In genomic region chr7:55409474-55410225, GRCh38 we compare ENCODE assay signal across 8 cellular contexts. TPM values are rescaled to one million over a fixed set of nuclear protein-coding genes. Genes with fewer than 3 reads are reported as not detected.
A peak's percentile ranks its signal among the peaks of the same experiment; 100 is the strongest.
DNase-seq lines count a peak whose midpoint lies in the region; ATAC-seq and TF ChIP-seq lines count a peak whose summit lies in the region.

No MANE protein-coding gene starts in this region.

- TF ChIP-seq CTCF in nephron (IDR thresholded peaks at IDR 0.05; ENCODE audit: unreplicated experiment in 3 of 3): no peak

- H3K4me3 Mint-ChIP-seq in nephron (no peak overlapping the region), T-helper 17 cell (no peak overlapping the region)
- H3K4me3 Mint-ChIP-seq in activated CD4-positive, alpha-beta T cell treated with anti-CD3 and anti-CD28 coated beads, Interleukin-2, amount 10 ng/mL, durations not matched to agents 24 days and 14 days: no peak overlapping the region

- ATAC-seq in HG03108 (IDR thresholded peaks at IDR 0.05; ENCODE audit: unreplicated experiment) (peak; percentile 48), T-helper 17 cell (no peak)

- peaks cover 4% of the 10 kb centered on the region for H3K4me1 Mint-ChIP-seq in nephron
- no peaks in the 10 kb centered on the region for H3K4me1 Mint-ChIP-seq in activated CD4-positive, alpha-beta T cell treated with anti-CD3 and anti-CD28 coated beads, Interleukin-2, amount 10 ng/mL, durations not matched to agents 24 days and 14 days
- no peaks in the 10 kb centered on the region for H3K4me1 Mint-ChIP-seq in T-helper 17 cell

- intact Hi-C loops in activated CD4-positive, alpha-beta T cell treated with anti-CD3 and anti-CD28 coated beads, Interleukin-2, amount 10 ng/mL, durations not matched to agents 24 days and 14 days (cut with micrococcal nuclease): no loop called here

- no peaks in the 10 kb centered on the region for H3K27me3 Mint-ChIP-seq in nephron (ENCODE audit: low read depth)
- no peaks in the 10 kb centered on the region for H3K27me3 Mint-ChIP-seq in activated CD4-positive, alpha-beta T cell treated with anti-CD3 and anti-CD28 coated beads, Interleukin-2, amount 10 ng/mL, durations not matched to agents 24 days and 14 days
- no peaks in the 10 kb centered on the region for H3K27me3 Mint-ChIP-seq in T-helper 17 cell

- H3K36me3 Mint-ChIP-seq in nephron (ENCODE audit: low read depth) (peaks cover 46% of the 10 kb centered on the region), T-helper 17 cell (ENCODE audit: low read depth) (peaks cover 2% of the 10 kb centered on the region)
- peaks cover 1% of the 10 kb centered on the region for H3K36me3 Mint-ChIP-seq in activated CD4-positive, alpha-beta T cell treated with anti-CD3 and anti-CD28 coated beads, Interleukin-2, amount 10 ng/mL, durations not matched to agents 24 days and 14 days (ENCODE audit: low read depth)

- DNase-seq in NCI-H1092 treated with DMSO at 0.1 percent for 48 hours (lab: John Stamatoyannopoulos, UW): peak; percentile 30
- DNase-seq in NCI-H1092 (lab: John Stamatoyannopoulos, UW): no peak
- peak; percentile 14 for DNase-seq in RPMI7951 (ENCODE audit: low read depth)
- no peak for DNase-seq in activated CD4-positive, alpha-beta T cell treated with anti-CD3 and anti-CD28 coated beads, Interleukin-2, amount 10 ng/mL, durations not matched to agents 24 days and 14 days
- DNase-seq in activated CD4-positive, alpha-beta T cell treated with anti-CD3 and anti-CD28 coated beads, Interleukin-2, amount 50 U/mL, for 4 hours: no peak
- DNase-seq in T-helper 17 cell: no peak

- H3K9me3 Mint-ChIP-seq in nephron: no peaks in the 10 kb centered on the region
- H3K9me3 Mint-ChIP-seq in activated CD4-positive, alpha-beta T cell treated with anti-CD3 and anti-CD28 coated beads, Interleukin-2, amount 10 ng/mL, durations not matched to agents 24 days and 14 days: no peaks in the 10 kb centered on the region

- no peaks in the 10 kb centered on the region for H3K9me3 ChIP-seq in T-helper 17 cell (ENCODE audit: control insufficient read depth, low read length, poor library complexity, severe bottlenecking)

- H3K27ac Mint-ChIP-seq in nephron (peak overlapping the region; percentile 27 to 78 (median 32)), T-helper 17 cell (no peak overlapping the region)
- no peak overlapping the region for H3K27ac Mint-ChIP-seq in activated CD4-positive, alpha-beta T cell treated with anti-CD3 and anti-CD28 coated beads, Interleukin-2, amount 10 ng/mL, durations not matched to agents 24 days and 14 days

RNA-seq across cellular contexts. Expression of gene LANCL2, which starts 44.5 kb away (rescaled TPM):
- 17.4 and 29.1 TPM in 2 replicates for total RNA-seq in RPMI7951 (2014; rRNA removed; shearing (Covaris generic))
- 10.9 and 12.2 TPM in 2 replicates for total RNA-seq in activated CD4-positive, alpha-beta T cell treated with anti-CD3 and anti-CD28 coated beads, Interleukin-2, amount 10 ng/mL, durations not matched to agents 24 days and 14 days
- total RNA-seq in T-helper 17 cell: 10 to 100 TPM in 1 of 2 donors, 1 to 10 TPM in 1; 6.6 to 11.0 TPM

Comparison
In these comparisons a context has a peak if more than half of its experiments do, and no peak if none do; other contexts are left out.
1. DNase-seq: peak in NCI-H1092 treated with DMSO at 0.1 percent for 48 hours (single experiment) and RPMI7951 (single experiment); none in NCI-H1092 (single experiment), activated CD4-positive, alpha-beta T cell treated with anti-CD3 and anti-CD28 coated beads, Interleukin-2, amount 10 ng/mL, durations not matched to agents 24 days and 14 days (single experiment), activated CD4-positive, alpha-beta T cell treated with anti-CD3 and anti-CD28 coated beads, Interleukin-2, amount 50 U/mL, for 4 hours (0 of 2) and T-helper 17 cell (0 of 3).
2. H3K27ac Mint-ChIP-seq: peak in nephron (3 of 3); none in activated CD4-positive, alpha-beta T cell treated with anti-CD3 and anti-CD28 coated beads, Interleukin-2, amount 10 ng/mL, durations not matched to agents 24 days and 14 days (single experiment) and T-helper 17 cell (single experiment).